ENCODE assay signal across 8 cellular contexts in genomic region chr10:95133016-95133752, GRCh38.
DNase-seq lines count a peak whose midpoint lies in the region; ATAC-seq and TF ChIP-seq lines count a peak whose summit lies in the region.

No MANE protein-coding gene starts in this region.

- H2AFZ ChIP-seq in neural progenitor cell (replicated peaks), result no peak overlapping the region

- H3K27me3 ChIP-seq in esophagus squamous epithelium, result no peaks in the 10 kb centered on the region
- no peaks in the 10 kb centered on the region for H3K27me3 ChIP-seq in neural progenitor cell
- no peaks in the 10 kb centered on the region for H3K27me3 ChIP-seq in testis

- H3K9me3 Mint-ChIP-seq in Calu3 (ENCODE audit: low read depth, unreplicated experiment) (peaks cover 3% of the 10 kb centered on the region), neural progenitor cell (peaks cover 10% of the 10 kb centered on the region)
- H3K9me3 Mint-ChIP-seq in activated CD8-positive, alpha-beta memory T cell treated with anti-CD3 and anti-CD28 coated beads, Interleukin-2, amount 10 ng/mL, durations not matched to agents 7 days and 5 days (ENCODE audit: low read depth), result no peaks in the 10 kb centered on the region

- H3K27me3 Mint-ChIP-seq in Calu3 (ENCODE audit: unreplicated experiment), result peaks cover 15% of the 10 kb centered on the region
- H3K27me3 Mint-ChIP-seq in activated CD8-positive, alpha-beta memory T cell treated with anti-CD3 and anti-CD28 coated beads, Interleukin-2, amount 10 ng/mL, durations not matched to agents 7 days and 5 days, result no peaks in the 10 kb centered on the region
- H3K27me3 Mint-ChIP-seq in neural progenitor cell (ENCODE audit: insufficient read depth, low read depth), result no peaks in the 10 kb centered on the region

- no peaks in the 10 kb centered on the region for H3K79me2 ChIP-seq in neural progenitor cell (ENCODE audit: low read depth)

- no peaks in the 10 kb centered on the region for H4K20me1 ChIP-seq in neural progenitor cell (ENCODE audit: low read depth)

- no peak overlapping the region for H3K9ac ChIP-seq in neural progenitor cell

- H3K36me3 Mint-ChIP-seq in Calu3 (ENCODE audit: insufficient read depth, unreplicated experiment), result no peaks in the 10 kb centered on the region
- H3K36me3 Mint-ChIP-seq in activated CD8-positive, alpha-beta memory T cell treated with anti-CD3 and anti-CD28 coated beads, Interleukin-2, amount 10 ng/mL, durations not matched to agents 7 days and 5 days, result no peaks in the 10 kb centered on the region
- H3K36me3 Mint-ChIP-seq in neural progenitor cell, result no peaks in the 10 kb centered on the region

- H3K27ac Mint-ChIP-seq in Calu3 (ENCODE audit: unreplicated experiment) (no peak overlapping the region), neural progenitor cell (no peak overlapping the region)
- no peak overlapping the region for H3K27ac Mint-ChIP-seq in activated CD8-positive, alpha-beta memory T cell treated with anti-CD3 and anti-CD28 coated beads, Interleukin-2, amount 10 ng/mL, durations not matched to agents 7 days and 5 days

- WGBS in esophagus squamous epithelium, 2 donors, result 59 to 64% methylated on average over 4 of the region's 4 CpGs
- WGBS in testis, 2 donors, result 54 to 61% methylated on average over 4 of the region's 4 CpGs

- peak; percentile 60 for DNase-seq in Calu3
- peak; percentile 23 to 74 for DNase-seq in NOMO-1 (lab: John Stamatoyannopoulos, UW; ENCODE audit: unreplicated experiment in 2 of 2)
- DNase-seq in activated CD8-positive, alpha-beta memory T cell treated with anti-CD3 and anti-CD28 coated beads, Interleukin-2, amount 10 ng/mL, durations not matched to agents 7 days and 5 days, result peak; percentile 86
- DNase-seq in esophagus squamous epithelium (lab: John Stamatoyannopoulos, UW), result no peak
- DNase-seq in neural progenitor cell (ENCODE audit: low spot score), result peak; percentile 84
- DNase-seq in testis, result peak; percentile 89

- no peaks in the 10 kb centered on the region for H3K9me3 ChIP-seq in esophagus squamous epithelium
- H3K9me3 ChIP-seq in neural progenitor cell (ENCODE audit: low read depth), result no peaks in the 10 kb centered on the region
- H3K9me3 ChIP-seq in testis, result no peaks in the 10 kb centered on the region

- H3K27ac ChIP-seq in esophagus squamous epithelium (no peak overlapping the region), neural progenitor cell (no peak overlapping the region), testis (no peak overlapping the region)

- TF ChIP-seq CTCF in Calu3 (IDR thresholded peaks at IDR 0.05; ENCODE audit: unreplicated experiment) (peak; percentile 50), esophagus squamous epithelium (IDR thresholded peaks at IDR 0.05) (peak; percentile 56 to 85 (median 66)), neural progenitor cell (IDR thresholded peaks at IDR 0.05) (peak; percentile 83), testis (IDR thresholded peaks at IDR 0.05) (peak; percentile 61 to 67 (median 67))

- BruUV-seq in Calu3 (replicated peaks; lab: Mats Ljungman, UMichigan), result no TSS peak

- H3K4me2 ChIP-seq in neural progenitor cell, result no peak overlapping the region

- H3K36me3 ChIP-seq in esophagus squamous epithelium (no peaks in the 10 kb centered on the region), neural progenitor cell (no peaks in the 10 kb centered on the region), testis (ENCODE audit: low read depth, missing control alignments) (no peaks in the 10 kb centered on the region)

- CTCF ChIA-PET in Calu3 (lab: Charles Lee), result interaction anchor here (1.0 kb wide), 1 partner anchor 110 kb away, joined by 3 read pairs; no protein-coding TSS in a partner anchor
- CTCF ChIA-PET in activated CD8-positive, alpha-beta memory T cell treated with anti-CD3 and anti-CD28 coated beads, Interleukin-2, amount 10 ng/mL, durations not matched to agents 7 days and 5 days (lab: Charles Lee), result interaction anchor here (0.8 to 3.9 kb wide), 8 partner anchors 110 to 313 kb away, joined by 3 to 29 read pairs (median 4); no protein-coding TSS in a partner anchor

- H3F3A ChIP-seq in neural progenitor cell (ENCODE audit: low read depth), result peaks cover 8% of the 10 kb centered on the region

- no peak overlapping the region for H3K4me3 ChIP-seq in esophagus squamous epithelium
- H3K4me3 ChIP-seq in neural progenitor cell, result no peak overlapping the region
- H3K4me3 ChIP-seq in testis, result no peak overlapping the region

- H3K4me1 ChIP-seq in esophagus squamous epithelium (no peaks in the 10 kb centered on the region), neural progenitor cell (no peaks in the 10 kb centered on the region), testis (no peaks in the 10 kb centered on the region)

- no peaks in the 10 kb centered on the region for H3K4me1 Mint-ChIP-seq in Calu3 (ENCODE audit: low read depth, unreplicated experiment)
- no peaks in the 10 kb centered on the region for H3K4me1 Mint-ChIP-seq in activated CD8-positive, alpha-beta memory T cell treated with anti-CD3 and anti-CD28 coated beads, Interleukin-2, amount 10 ng/mL, durations not matched to agents 7 days and 5 days
- peaks cover 5% of the 10 kb centered on the region for H3K4me1 Mint-ChIP-seq in neural progenitor cell

- ATAC-seq in GM19463 (IDR thresholded peaks at IDR 0.05; ENCODE audit: unreplicated experiment), result peak; percentile 88
- ATAC-seq in HG03558 (IDR thresholded peaks at IDR 0.05; ENCODE audit: extremely low read depth, unreplicated experiment), result peak; percentile 80
- peak; percentile 84 for ATAC-seq in activated CD8-positive, alpha-beta memory T cell treated with anti-CD3 and anti-CD28 coated beads, Interleukin-2, amount 10 ng/mL, durations not matched to agents 7 days and 5 days

- intact Hi-C loops in Calu3 (cut with micrococcal nuclease; ENCODE audit: unreplicated experiment), result loop anchor here (1.0 to 10.0 kb wide), 2 partner anchors 112 to 230 kb away; no protein-coding TSS in a partner anchor
- intact Hi-C loops in esophagus squamous epithelium (cut with DNase I), result no loop called here
- intact Hi-C loops in testis (cut with DNase I; ENCODE audit: low total_unique reads), result no loop called here

- TF ChIP-seq POLR2A in esophagus squamous epithelium (IDR thresholded peaks at IDR 0.05), result no peak
- no peak for TF ChIP-seq POLR2A in testis (IDR thresholded peaks at IDR 0.05)

- no peak overlapping the region for H3K4me3 Mint-ChIP-seq in Calu3 (ENCODE audit: low read depth, unreplicated experiment)
- no peak overlapping the region for H3K4me3 Mint-ChIP-seq in activated CD8-positive, alpha-beta memory T cell treated with anti-CD3 and anti-CD28 coated beads, Interleukin-2, amount 10 ng/mL, durations not matched to agents 7 days and 5 days
- no peak overlapping the region for H3K4me3 Mint-ChIP-seq in neural progenitor cell
